In the genomic region with DNA sequence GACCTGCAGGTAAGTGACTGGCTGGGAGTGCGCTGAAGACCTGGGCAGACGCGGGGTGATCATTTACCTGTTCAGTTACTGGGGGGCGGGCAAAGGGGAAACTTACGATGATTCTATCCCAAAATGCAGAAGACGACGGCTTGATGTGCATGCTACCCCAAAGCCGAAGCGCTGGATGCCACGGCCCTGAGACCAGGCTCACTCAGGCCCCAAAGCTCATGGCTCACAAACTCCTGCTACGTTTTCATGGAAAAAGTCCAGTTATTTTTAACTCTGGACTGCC, we compare ENCODE assay signal across 14 cellular contexts.
"Had no signal": no experiment of that assay in that cellular context is flagged by ENCODE, and none has a peak within 500 bp of the region (broad histone marks: within the 10 kb centered on the region; RNA-seq: fewer than 3 reads in every experiment).

No MANE protein-coding gene starts in this region.

- H3K9me3 ChIP-seq: lower lobe of right lung, SJCRH30 had no signal

- H3K9me3 Mint-ChIP-seq: activated CD8-positive, alpha-beta T cell treated with anti-CD3 and anti-CD28 coated beads for 36 hours; activated T-helper 1 cell treated with anti-CD3 and anti-CD28 coated beads, Interleukin-12 subunit alpha, Interleukin-12 subunit beta, Interleukin-2, Interleukin-4 antibody, amounts not matched to agents 30 ng/mL and 10 ng/mL and 1 ng/mL, durations not matched to agents 14 hours and 24 hours and 36 hours; mesothelial cell of epicardium; neural crest cell had no signal

- ATAC-seq: activated CD4-positive, alpha-beta T cell treated with anti-CD3 and anti-CD28 coated beads for 36 hours; activated CD8-positive, alpha-beta T cell treated with anti-CD3 and anti-CD28 coated beads for 36 hours; lower lobe of right lung; T-helper 17 cell had no signal

- H3K4me3 ChIP-seq: lower lobe of right lung, SJCRH30, skin epidermis had no signal

- H3K4me3 Mint-ChIP-seq: activated CD4-positive, alpha-beta T cell treated with anti-CD3 and anti-CD28 coated beads for 36 hours; activated CD8-positive, alpha-beta T cell treated with anti-CD3 and anti-CD28 coated beads for 36 hours; activated T-helper 1 cell treated with anti-CD3 and anti-CD28 coated beads, Interleukin-12 subunit alpha, Interleukin-12 subunit beta, Interleukin-2, Interleukin-4 antibody, amounts not matched to agents 30 ng/mL and 10 ng/mL and 1 ng/mL, durations not matched to agents 14 hours and 24 hours and 36 hours; mesothelial cell of epicardium; neural crest cell; T-helper 17 cell had no signal

- H3K27ac Mint-ChIP-seq: activated CD4-positive, alpha-beta T cell treated with anti-CD3 and anti-CD28 coated beads for 36 hours; activated CD8-positive, alpha-beta T cell treated with anti-CD3 and anti-CD28 coated beads for 36 hours; mesothelial cell of epicardium; T-helper 17 cell had no signal

- H3K36me3 ChIP-seq: SJCRH30, WERI-Rb-1 had no signal

- H3K4me1 ChIP-seq: SJCRH30 had no signal

- H3K27ac ChIP-seq: lower lobe of right lung, SJCRH30, skin epidermis, WERI-Rb-1 had no signal

- DNase-seq: activated CD4-positive, alpha-beta T cell treated with anti-CD3 and anti-CD28 coated beads for 36 hours; activated CD8-positive, alpha-beta T cell treated with anti-CD3 and anti-CD28 coated beads for 36 hours; erythroblast; lower lobe of right lung; SJCRH30; stimulated activated CD4-positive, alpha-beta T cell treated with anti-CD3 and anti-CD28 coated beads, Interleukin-4, amount 100 ng/mL, for 24 hours; stimulated activated naive CD4-positive, alpha-beta T cell; T-helper 17 cell; trophoblast cell; WERI-Rb-1 had no signal

- H3K27me3 ChIP-seq: SJCRH30 had no signal
